Comparison of ENCODE assay signal across 16 cellular contexts in the genomic region with DNA sequence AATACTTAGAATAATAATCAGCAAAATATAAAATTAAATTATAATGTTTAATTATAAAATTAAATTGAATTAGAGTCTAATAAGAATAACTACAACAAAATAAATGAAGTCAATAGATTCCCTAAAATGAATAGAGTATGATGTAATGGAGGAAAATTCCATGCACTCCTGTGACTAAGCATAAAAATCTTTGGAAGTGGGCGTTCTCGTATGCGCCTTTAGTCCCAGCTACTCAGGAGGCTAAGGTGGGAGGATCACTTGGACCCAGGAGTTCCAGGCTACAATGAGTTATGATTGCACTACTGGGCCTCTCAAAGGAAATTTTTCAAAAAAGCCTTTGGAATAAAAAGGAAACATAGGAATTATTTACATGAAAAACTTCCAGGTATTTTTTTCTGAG.
DNase-seq lines count a peak whose midpoint lies in the region; ATAC-seq, FAIRE-seq and TF ChIP-seq lines count a peak whose summit lies in the region.
"Had no signal": no experiment of that assay in that cellular context is flagged by ENCODE, and none has a peak within 500 bp of the region (broad histone marks: within the 10 kb centered on the region; RNA-seq: fewer than 3 reads in every experiment).

No MANE protein-coding gene starts in this region.

- TF ChIP-seq CTCF in chondrocyte (IDR thresholded peaks at IDR 0.05) = no peak

- no peaks in the 10 kb centered on the region for H3K36me3 Mint-ChIP-seq in chondrocyte (ENCODE audit: low read depth)

- FAIRE-seq in urothelium cell line (lab: Jason Lieb, UNC) = no peak
- FAIRE-seq: GM12892, H54 had no signal

- no peaks in the 10 kb centered on the region for H3K27me3 Mint-ChIP-seq in chondrocyte (ENCODE audit: low read depth)
- H3K27me3 Mint-ChIP-seq: B cell; CD4-positive, alpha-beta T cell had no signal

- no peak for ATAC-seq in GM21390 (IDR thresholded peaks at IDR 0.05; ENCODE audit: unreplicated experiment)
- ATAC-seq: HCT116 had no signal

- peak overlapping the region; percentile 32 for H3K27ac Mint-ChIP-seq in chondrocyte (ENCODE audit: unreplicated experiment)
- H3K27ac Mint-ChIP-seq: B cell; CD4-positive, alpha-beta T cell had no signal

- H3K9me3 Mint-ChIP-seq in chondrocyte (ENCODE audit: low read depth) = no peaks in the 10 kb centered on the region
- H3K9me3 Mint-ChIP-seq: CD4-positive, alpha-beta T cell had no signal

- no peaks in the 10 kb centered on the region for H3K4me1 Mint-ChIP-seq in chondrocyte (ENCODE audit: low read depth)
- H3K4me1 Mint-ChIP-seq: B cell had no signal

- no peak overlapping the region for H3K4me3 Mint-ChIP-seq in chondrocyte (ENCODE audit: unreplicated experiment)
- H3K4me3 Mint-ChIP-seq: B cell; CD4-positive, alpha-beta T cell had no signal

- DNase-seq in H4 (ENCODE audit: low spot score) (peak; percentile 9), RKO (ENCODE audit: low spot score) (peak; percentile 7), chondrocyte (ENCODE audit: low spot score) (no peak), urothelium cell line (ENCODE audit: low spot score) (peak; percentile 37), activated T-cell treated with anti-CD3 and anti-CD28 coated beads for 4 hours (no peak)
- DNase-seq in activated CD8-positive, alpha-beta memory T cell treated with anti-CD3 and anti-CD28 coated beads, Interleukin-2, amount 50 U/mL, for 4 hours = no peak
- DNase-seq: C1 segment of cervical spinal cord; CD4-positive, alpha-beta T cell; DMS79; EL; GDM1 had no signal

Comparison
In these comparisons a context has a peak if more than half of its experiments do, and no peak if none do; other contexts are left out.
1. DNase-seq: peak in H4 (single experiment), RKO (single experiment) and urothelium cell line (single experiment); none in chondrocyte (single experiment), activated CD8-positive, alpha-beta memory T cell treated with anti-CD3 and anti-CD28 coated beads, Interleukin-2, amount 50 U/mL, for 4 hours (single experiment) and activated T-cell treated with anti-CD3 and anti-CD28 coated beads for 4 hours (single experiment).